ENCODE assay signal across 15 cellular contexts in the genomic region with DNA sequence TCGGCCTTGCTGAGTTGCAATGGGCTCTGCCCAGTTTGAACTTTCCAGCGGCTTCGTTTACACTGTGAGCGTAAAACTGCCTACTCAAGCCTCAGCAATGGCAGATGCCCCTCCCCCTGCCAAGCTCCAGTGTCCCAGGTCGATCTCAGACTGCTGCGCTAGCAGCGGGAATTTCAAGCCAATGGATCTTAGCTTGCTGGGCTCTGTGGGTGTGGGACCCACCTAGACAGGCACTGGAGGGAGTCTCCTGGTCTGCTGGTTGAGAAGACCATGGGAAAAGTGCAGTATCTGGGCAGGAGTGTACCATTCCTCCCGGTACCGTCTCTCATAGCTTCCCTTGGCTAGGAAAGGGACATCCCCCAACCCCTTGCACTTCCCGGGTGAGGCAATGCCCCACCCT.
"Had no signal": no experiment of that assay in that cellular context is flagged by ENCODE, and none has a peak within 500 bp of the region (broad histone marks: within the 10 kb centered on the region; RNA-seq: fewer than 3 reads in every experiment).

No MANE protein-coding gene starts in this region.

- H3K9me3 ChIP-seq: testis had no signal

- H3K27ac ChIP-seq: brain microvascular endothelial cell, epithelial cell of prostate, psoas muscle, testis had no signal

- H3K4me3 ChIP-seq: psoas muscle, testis had no signal

- DNase-seq: activated CD4-positive, alpha-beta T cell treated with anti-CD3 and anti-CD28 coated beads, Interleukin-2, amount 50 U/mL, for 48 hours; activated CD4-positive, CD25-positive, alpha-beta regulatory T cell treated with anti-CD3 and anti-CD28 coated beads, Interleukin-2, amount 50 U/mL, for 72 hours; activated CD8-positive, alpha-beta memory T cell treated with anti-CD3 and anti-CD28 coated beads, Interleukin-2, amount 10 ng/mL, durations not matched to agents 7 days and 5 days; activated gamma-delta T cell treated with Interleukin-2 at 50 U/mL for 16 hours; activated naive CD8-positive, alpha-beta T cell treated with anti-CD3 and anti-CD28 coated beads for 36 hours; activated T-cell treated with anti-CD3 and anti-CD28 coated beads, Interleukin-2, amount 50 U/mL, for 48 hours; brain microvascular endothelial cell; effector memory CD4-positive, alpha-beta T cell; natural killer cell; occipital lobe; psoas muscle; stimulated activated CD4-positive, alpha-beta T cell treated with anti-CD3 and anti-CD28 coated beads, Interleukin-4, amount 100 ng/mL, for 24 hours; testis had no signal

- H3K36me3 ChIP-seq: brain microvascular endothelial cell had no signal

- H3K4me1 ChIP-seq: psoas muscle, testis had no signal

- ATAC-seq: activated CD8-positive, alpha-beta memory T cell treated with anti-CD3 and anti-CD28 coated beads, Interleukin-2, amount 10 ng/mL, durations not matched to agents 7 days and 5 days; left lobe of liver; natural killer cell; psoas muscle had no signal

- H3K27me3 ChIP-seq: brain microvascular endothelial cell, testis had no signal
